8 cellular contexts compared by ENCODE assay signal in genomic region chr14:35809597-35809996, GRCh38. TPM values are rescaled to one million over a fixed set of nuclear protein-coding genes. Genes with fewer than 3 reads are reported as not detected.
A peak's percentile ranks its signal among the peaks of the same experiment; 100 is the strongest.
DNase-seq lines count a peak whose midpoint lies in the region; ATAC-seq and TF ChIP-seq lines count a peak whose summit lies in the region.

No MANE protein-coding gene starts in this region.

- H3K27ac ChIP-seq in adrenal gland (peak overlapping the region; percentile 72 to 97 (median 90)), mesodermal cell (ENCODE audit: low read depth, low read length, severe bottlenecking) (peak overlapping the region; percentile 89), upper lobe of right lung (peak overlapping the region; percentile 92)

- H3K27me3 Mint-ChIP-seq in activated naive CD4-positive, alpha-beta T cell treated with anti-CD3 and anti-CD28 coated beads, Interleukin-2, amount 50 U/mL, for 24 hours = no peaks in the 10 kb centered on the region

- H3K4me1 Mint-ChIP-seq in activated naive CD4-positive, alpha-beta T cell treated with anti-CD3 and anti-CD28 coated beads, Interleukin-2, amount 50 U/mL, for 24 hours = peaks cover 41% of the 10 kb centered on the region

- H3K27me3 ChIP-seq in adrenal gland (no peaks in the 10 kb centered on the region), upper lobe of right lung (no peaks in the 10 kb centered on the region)

- no peaks in the 10 kb centered on the region for H3K36me3 ChIP-seq in adrenal gland (replicated peaks in 1 of 2)
- no peaks in the 10 kb centered on the region for H3K36me3 ChIP-seq in mesodermal cell (ENCODE audit: control insufficient read depth, insufficient read depth, low read length)
- H3K36me3 ChIP-seq in upper lobe of right lung = no peaks in the 10 kb centered on the region

- 15 to 36% (median 22%) methylated on average over 2 of the region's 2 CpGs for WGBS in adrenal gland, 4 donors
- WGBS in mesodermal cell (ENCODE audit: insufficient coverage in 2 of 2), 2 experiments = 60% methylated on average over 1 of the region's 2 CpGs; no CpG with 5 or more reads in 1 of the 2 experiments

- H3K9me3 ChIP-seq in adrenal gland (replicated peaks in 1 of 3) (no peaks in the 10 kb centered on the region), mesodermal cell (ENCODE audit: control insufficient read depth, low read length) (no peaks in the 10 kb centered on the region), upper lobe of right lung (no peaks in the 10 kb centered on the region)

- intact Hi-C loops in adrenal gland (cut with DNase I) (no loop called here), upper lobe of right lung (cut with DNase I) (no loop called here)

- DNase-seq in activated naive CD4-positive, alpha-beta T cell (lab: John Stamatoyannopoulos, UW) = no peak
- DNase-seq in adrenal gland (no peak), upper lobe of right lung (no peak), DMS114 treated with DMSO at 0.1 percent for 48 hours (lab: John Stamatoyannopoulos, UW; ENCODE audit: unreplicated experiment) (no peak), NCI-H748 (lab: John Stamatoyannopoulos, UW; ENCODE audit: unreplicated experiment) (no peak)

- ATAC-seq in upper lobe of right lung = no peak
- no peak for ATAC-seq in HG03045 (IDR thresholded peaks at IDR 0.05; ENCODE audit: unreplicated experiment)

- no peak for TF ChIP-seq POLR2A in adrenal gland (IDR thresholded peaks at IDR 0.05)

- H3K4me3 Mint-ChIP-seq in activated naive CD4-positive, alpha-beta T cell treated with anti-CD3 and anti-CD28 coated beads, Interleukin-2, amount 50 U/mL, for 24 hours = peak overlapping the region; percentile 80

- no peak overlapping the region for H3K27ac Mint-ChIP-seq in activated naive CD4-positive, alpha-beta T cell treated with anti-CD3 and anti-CD28 coated beads, Interleukin-2, amount 50 U/mL, for 24 hours

- H3K4me1 ChIP-seq in adrenal gland (replicated peaks in 1 of 2) (peaks cover 14 to 22% of the 10 kb centered on the region in 2 donors), mesodermal cell (ENCODE audit: control insufficient read depth, insufficient read depth, low read length, poor library complexity, severe bottlenecking) (no peaks in the 10 kb centered on the region), upper lobe of right lung (peaks cover 19% of the 10 kb centered on the region)

- H3K4me3 ChIP-seq in adrenal gland = peak overlapping the region in 1 of 4 donors; percentile 63
- H3K4me3 ChIP-seq in mesodermal cell (ENCODE audit: extremely low read depth, insufficient read depth, low read length, poor library complexity, severe bottlenecking) = no peak overlapping the region
- peak overlapping the region; percentile 77 for H3K4me3 ChIP-seq in upper lobe of right lung

- peaks cover 2% of the 10 kb centered on the region for H3K36me3 Mint-ChIP-seq in activated naive CD4-positive, alpha-beta T cell treated with anti-CD3 and anti-CD28 coated beads, Interleukin-2, amount 50 U/mL, for 24 hours

- TF ChIP-seq CTCF in adrenal gland (IDR thresholded peaks at IDR 0.05) (no peak), upper lobe of right lung (IDR thresholded peaks at IDR 0.05) (no peak)

- H3K9me3 Mint-ChIP-seq in activated naive CD4-positive, alpha-beta T cell treated with anti-CD3 and anti-CD28 coated beads, Interleukin-2, amount 50 U/mL, for 24 hours = no peaks in the 10 kb centered on the region

RNA-seq across cellular contexts. Expression of gene RALGAPA1, which starts 0.5 kb away (rescaled TPM):
- 100 to 1,000 TPM in 1 of 8 donors, 10 to 100 TPM in 7; 40.2 to 116 (median 74.2) TPM for total RNA-seq in adrenal gland
- 10 to 100 TPM; 31.7 to 49.1 (median 47.0) TPM for polyA plus RNA-seq in adrenal gland
- polyA plus RNA-seq in mesodermal cell (2013, experiment 1 of 2) = 12.8 TPM
- polyA plus RNA-seq in mesodermal cell (2013, experiment 2 of 2) = 11.1 TPM
- total RNA-seq in upper lobe of right lung = 58.9 TPM

RNA-seq across cellular contexts. Expression of gene BRMS1L, which starts 16.5 kb away (rescaled TPM):
- total RNA-seq in adrenal gland (10 to 100 TPM in 5 of 8 donors, 1 to 10 TPM in 3; 5.2 to 27.6 (median 11.7) TPM), upper lobe of right lung (7.0 TPM)
- 10 to 100 TPM in 1 of 3 donors, 1 to 10 TPM in 2; 4.3 to 23.2 (median 6.4) TPM for polyA plus RNA-seq in adrenal gland
- 11.0 TPM for polyA plus RNA-seq in mesodermal cell (2013, experiment 1 of 2)
- polyA plus RNA-seq in mesodermal cell (2013, experiment 2 of 2) = 11.5 TPM
